ENCODE assay signal across 22 cellular contexts in genomic region chr4:150212485-150212884, GRCh38.
"Had no signal": no experiment of that assay in that cellular context is flagged by ENCODE, and none has a peak within 500 bp of the region (broad histone marks: within the 10 kb centered on the region; RNA-seq: fewer than 3 reads in every experiment).

No MANE protein-coding gene starts in this region.

- H3K27ac ChIP-seq: esophagus squamous epithelium, neural progenitor cell, stomach, tibial artery had no signal

- H3K4me2 ChIP-seq: neural progenitor cell had no signal

- H2AFZ ChIP-seq: neural progenitor cell had no signal

- H3K36me3 Mint-ChIP-seq: activated naive CD4-positive, alpha-beta T cell treated with anti-CD3 and anti-CD28 coated beads, Interleukin-2, amount 10 ng/mL, durations not matched to agents 7 days and 5 days; activated naive CD8-positive, alpha-beta T cell treated with anti-CD3 and anti-CD28 coated beads, Interleukin-2, amount 10 ng/mL, durations not matched to agents 7 days and 5 days; natural killer cell had no signal

- H3K9ac ChIP-seq: neural progenitor cell had no signal

- H3K36me3 ChIP-seq: esophagus squamous epithelium, neural progenitor cell, stomach, tibial artery had no signal

- H3K27ac Mint-ChIP-seq: activated CD4-positive, alpha-beta memory T cell treated with anti-CD3 and anti-CD28 coated beads, Interleukin-2, amount 10 ng/mL, durations not matched to agents 7 days and 5 days; activated CD4-positive, alpha-beta T cell treated with anti-CD3 and anti-CD28 coated beads, Interleukin-2, amount 10 ng/mL, durations not matched to agents 24 days and 14 days; activated naive CD4-positive, alpha-beta T cell treated with anti-CD3 and anti-CD28 coated beads, Interleukin-2, amount 10 ng/mL, durations not matched to agents 7 days and 5 days; activated naive CD8-positive, alpha-beta T cell treated with anti-CD3 and anti-CD28 coated beads, Interleukin-2, amount 10 ng/mL, durations not matched to agents 7 days and 5 days; activated T-cell treated with anti-CD3 and anti-CD28 coated beads, Interleukin-2, amount 50 U/mL, for 24 hours; dendritic cell treated with granulocyte-macrophage colony-stimulating factor and Interleukin-4, amounts not matched to agents 40 ng/mL and 50 ng/mL, for 4 days; endodermal cell; natural killer cell; neural progenitor cell had no signal

- ATAC-seq: natural killer cell, right cardiac atrium had no signal

- H3K27me3 ChIP-seq: neural progenitor cell, stomach, tibial artery had no signal

- H3K27me3 Mint-ChIP-seq: activated naive CD8-positive, alpha-beta T cell treated with anti-CD3 and anti-CD28 coated beads, Interleukin-2, amount 10 ng/mL, durations not matched to agents 7 days and 5 days; dendritic cell treated with granulocyte-macrophage colony-stimulating factor and Interleukin-4, amounts not matched to agents 40 ng/mL and 50 ng/mL, for 4 days had no signal

- H3K4me1 Mint-ChIP-seq: activated CD4-positive, alpha-beta T cell treated with anti-CD3 and anti-CD28 coated beads, Interleukin-2, amount 10 ng/mL, durations not matched to agents 24 days and 14 days; activated naive CD4-positive, alpha-beta T cell treated with anti-CD3 and anti-CD28 coated beads, Interleukin-2, amount 10 ng/mL, durations not matched to agents 7 days and 5 days; activated naive CD8-positive, alpha-beta T cell treated with anti-CD3 and anti-CD28 coated beads, Interleukin-2, amount 10 ng/mL, durations not matched to agents 7 days and 5 days; natural killer cell had no signal

- H3K9me3 Mint-ChIP-seq: activated CD4-positive, alpha-beta memory T cell treated with anti-CD3 and anti-CD28 coated beads, Interleukin-2, amount 10 ng/mL, durations not matched to agents 7 days and 5 days; activated CD4-positive, alpha-beta T cell treated with anti-CD3 and anti-CD28 coated beads, Interleukin-2, amount 10 ng/mL, durations not matched to agents 24 days and 14 days; activated naive CD4-positive, alpha-beta T cell treated with anti-CD3 and anti-CD28 coated beads, Interleukin-2, amount 10 ng/mL, durations not matched to agents 7 days and 5 days; activated naive CD8-positive, alpha-beta T cell treated with anti-CD3 and anti-CD28 coated beads, Interleukin-2, amount 10 ng/mL, durations not matched to agents 7 days and 5 days; activated T-cell treated with anti-CD3 and anti-CD28 coated beads, Interleukin-2, amount 50 U/mL, for 24 hours; dendritic cell treated with granulocyte-macrophage colony-stimulating factor and Interleukin-4, amounts not matched to agents 40 ng/mL and 50 ng/mL, for 4 days; endodermal cell; natural killer cell; neural progenitor cell had no signal

- DNase-seq: activated CD4-positive, alpha-beta memory T cell treated with anti-CD3 and anti-CD28 coated beads, Interleukin-2, amount 10 ng/mL, durations not matched to agents 7 days and 5 days; activated CD4-positive, alpha-beta T cell treated with anti-CD3 and anti-CD28 coated beads, Interleukin-2, amount 10 ng/mL, durations not matched to agents 24 days and 14 days; activated CD4-positive, CD25-positive, alpha-beta regulatory T cell treated with anti-CD3 and anti-CD28 coated beads, Interleukin-2, amount 50 U/mL, for 72 hours; activated CD8-positive, alpha-beta memory T cell treated with anti-CD3 and anti-CD28 coated beads, Interleukin-2, amount 50 U/mL, for 48 hours; activated gamma-delta T cell; activated naive CD4-positive, alpha-beta T cell treated with anti-CD3 and anti-CD28 coated beads, Interleukin-2, amount 10 ng/mL, durations not matched to agents 7 days and 5 days; activated naive CD8-positive, alpha-beta T cell treated with anti-CD3 and anti-CD28 coated beads, Interleukin-2, amount 10 ng/mL, durations not matched to agents 7 days and 5 days; activated T-cell treated with anti-CD3 and anti-CD28 coated beads, Interleukin-2, amount 50 U/mL, for 24 hours; central memory CD4-positive, alpha-beta T cell; endodermal cell; esophagus squamous epithelium; left ventricle myocardium superior; midbrain; natural killer cell; occipital lobe; right cardiac atrium; stimulated activated CD4-positive, alpha-beta T cell treated with anti-CD3 and anti-CD28 coated beads, Interleukin-12 subunit alpha, Interleukin-12 subunit beta, amount 100 ng/mL, for 4 hours; stimulated activated CD4-positive, alpha-beta T cell treated with anti-CD3 and anti-CD28 coated beads, Interleukin-4, amount 100 ng/mL, for 1 hour; stomach; tibial artery had no signal

- H3K4me3 Mint-ChIP-seq: activated CD4-positive, alpha-beta memory T cell treated with anti-CD3 and anti-CD28 coated beads, Interleukin-2, amount 10 ng/mL, durations not matched to agents 7 days and 5 days; activated CD4-positive, alpha-beta T cell treated with anti-CD3 and anti-CD28 coated beads, Interleukin-2, amount 10 ng/mL, durations not matched to agents 24 days and 14 days; activated naive CD4-positive, alpha-beta T cell treated with anti-CD3 and anti-CD28 coated beads, Interleukin-2, amount 10 ng/mL, durations not matched to agents 7 days and 5 days; activated naive CD8-positive, alpha-beta T cell treated with anti-CD3 and anti-CD28 coated beads, Interleukin-2, amount 10 ng/mL, durations not matched to agents 7 days and 5 days; activated T-cell treated with anti-CD3 and anti-CD28 coated beads, Interleukin-2, amount 50 U/mL, for 24 hours; dendritic cell treated with granulocyte-macrophage colony-stimulating factor and Interleukin-4, amounts not matched to agents 40 ng/mL and 50 ng/mL, for 4 days; endodermal cell; natural killer cell; neural progenitor cell had no signal

- H3K4me3 ChIP-seq: esophagus squamous epithelium, neural progenitor cell, stomach, tibial artery had no signal

- H3K9me3 ChIP-seq: esophagus squamous epithelium, stomach, tibial artery had no signal
